ENCODE assay signal across 1 cellular context in the genomic region with DNA sequence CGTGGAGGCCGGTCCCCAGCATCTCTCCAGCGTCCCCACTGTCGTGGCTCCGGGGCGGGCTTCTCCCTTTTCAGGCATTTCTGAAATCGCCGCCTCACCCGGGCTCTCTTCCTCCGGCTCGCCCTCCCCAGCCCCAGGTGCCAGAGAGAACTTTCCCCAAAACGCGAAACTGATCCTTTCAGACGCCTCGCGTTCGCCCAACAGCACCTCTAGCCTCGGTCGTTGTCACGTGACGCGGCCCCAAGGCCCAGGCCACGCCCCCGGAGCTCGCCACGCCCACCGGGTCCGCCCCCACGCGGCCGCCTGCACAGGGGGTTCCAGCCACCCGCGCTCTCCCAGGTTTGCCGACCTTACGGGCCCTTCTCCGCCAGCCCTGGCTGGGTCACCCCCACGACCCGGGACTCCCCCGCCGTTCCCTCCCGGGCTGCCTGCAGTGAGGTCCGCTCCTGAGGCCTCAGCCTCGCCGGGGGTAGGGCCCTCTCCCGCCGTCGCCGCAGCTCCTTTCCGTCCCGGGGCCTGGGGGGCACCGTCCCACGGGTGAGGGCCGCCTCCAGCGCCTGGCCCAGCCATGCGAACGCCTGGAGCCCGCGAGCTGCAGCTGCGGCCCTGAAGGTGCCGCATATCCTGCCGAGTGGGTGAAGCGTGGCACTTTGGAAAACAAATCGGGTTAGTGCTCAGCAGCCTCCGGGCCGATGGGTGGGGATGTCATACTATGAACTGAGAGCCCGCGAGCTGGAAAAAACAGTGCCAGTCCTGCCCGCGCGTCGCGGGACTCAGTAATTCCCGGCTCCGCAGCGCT.
TF ChIP-seq lines count a peak whose summit lies in the region.

No MANE protein-coding gene starts in this region.

TF ChIP-seq in HepG2, 621 proteins besides CTCF, POLR2A, EP300 and RAD21 (continued from another document and continues in another):
- TF ChIP-seq, protein P1, sequence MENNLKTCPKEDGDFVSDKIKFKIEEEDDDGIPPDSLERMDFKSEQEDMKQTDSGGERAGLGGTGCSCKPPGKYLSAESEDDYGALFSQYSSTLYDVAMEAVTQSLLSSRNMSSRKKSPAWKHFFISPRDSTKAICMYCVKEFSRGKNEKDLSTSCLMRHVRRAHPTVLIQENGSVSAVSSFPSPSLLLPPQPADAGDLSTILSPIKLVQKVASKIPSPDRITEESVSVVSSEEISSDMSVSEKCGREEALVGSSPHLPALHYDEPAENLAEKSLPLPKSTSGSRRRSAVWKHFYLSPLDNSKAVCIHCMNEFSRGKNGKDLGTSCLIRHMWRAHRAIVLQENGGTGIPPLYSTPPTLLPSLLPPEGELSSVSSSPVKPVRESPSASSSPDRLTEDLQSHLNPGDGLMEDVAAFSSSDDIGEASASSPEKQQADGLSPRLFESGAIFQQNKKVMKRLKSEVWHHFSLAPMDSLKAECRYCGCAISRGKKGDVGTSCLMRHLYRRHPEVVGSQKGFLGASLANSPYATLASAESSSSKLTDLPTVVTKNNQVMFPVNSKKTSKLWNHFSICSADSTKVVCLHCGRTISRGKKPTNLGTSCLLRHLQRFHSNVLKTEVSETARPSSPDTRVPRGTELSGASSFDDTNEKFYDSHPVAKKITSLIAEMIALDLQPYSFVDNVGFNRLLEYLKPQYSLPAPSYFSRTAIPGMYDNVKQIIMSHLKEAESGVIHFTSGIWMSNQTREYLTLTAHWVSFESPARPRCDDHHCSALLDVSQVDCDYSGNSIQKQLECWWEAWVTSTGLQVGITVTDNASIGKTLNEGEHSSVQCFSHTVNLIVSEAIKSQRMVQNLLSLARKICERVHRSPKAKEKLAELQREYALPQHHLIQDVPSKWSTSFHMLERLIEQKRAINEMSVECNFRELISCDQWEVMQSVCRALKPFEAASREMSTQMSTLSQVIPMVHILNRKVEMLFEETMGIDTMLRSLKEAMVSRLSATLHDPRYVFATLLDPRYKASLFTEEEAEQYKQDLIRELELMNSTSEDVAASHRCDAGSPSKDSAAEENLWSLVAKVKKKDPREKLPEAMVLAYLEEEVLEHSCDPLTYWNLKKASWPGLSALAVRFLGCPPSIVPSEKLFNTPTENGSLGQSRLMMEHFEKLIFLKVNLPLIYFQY (CRISPR knock-in tag; IDR thresholded peaks at IDR 0.05; ENCODE audit: borderline replicate concordance) = peak; percentile 81
- no peak; the same call in 1 of the 2 replicates for TF ChIP-seq MED13 (CRISPR knock-in tag; IDR thresholded peaks at IDR 0.05)
- no peak for TF ChIP-seq NR2F6 (IDR thresholded peaks at IDR 0.05)
- TF ChIP-seq NR2F6 (CRISPR knock-in tag; IDR thresholded peaks at IDR 0.05) = 0 out of 2 replicates have a peak, but pooled peaks have one; percentile 36
- TF ChIP-seq NBN (conservative IDR thresholded peaks at IDR 0.05) = no peak
- TF ChIP-seq NFYC (CRISPR knock-in tag; IDR thresholded peaks at IDR 0.05) = peak; percentile 48; the same call in 1 of the 2 replicates
- TF ChIP-seq NFE2L2 (IDR thresholded peaks at IDR 0.05; ENCODE audit: low read length) = no peak
- no peak for TF ChIP-seq HMGA1 (CRISPR knock-in tag; conservative IDR thresholded peaks at IDR 0.05)
- TF ChIP-seq REXO4 (CRISPR knock-in tag; IDR thresholded peaks at IDR 0.05; ENCODE audit: borderline replicate concordance) = no peak
- peak; percentile 54 for TF ChIP-seq ZNF446 (CRISPR knock-in tag; IDR thresholded peaks at IDR 0.05)
- TF ChIP-seq FOXO1 (CRISPR knock-in tag; IDR thresholded peaks at IDR 0.05) = 0 out of 2 replicates have a peak, but pooled peaks have one; percentile 24
- no peak for TF ChIP-seq ZNF678 (CRISPR knock-in tag; IDR thresholded peaks at IDR 0.05)
- peak; percentile 47; the same call in 1 of the 2 replicates for TF ChIP-seq ETV6 (CRISPR knock-in tag; conservative IDR thresholded peaks at IDR 0.05)
- TF ChIP-seq ZNF44 (CRISPR knock-in tag; IDR thresholded peaks at IDR 0.05) = 0 out of 2 replicates have a peak, but pooled peaks have one; percentile 34
- no peak for TF ChIP-seq MBD4 (IDR thresholded peaks at IDR 0.05; ENCODE audit: borderline replicate concordance, low read length)
- TF ChIP-seq, protein P2, sequence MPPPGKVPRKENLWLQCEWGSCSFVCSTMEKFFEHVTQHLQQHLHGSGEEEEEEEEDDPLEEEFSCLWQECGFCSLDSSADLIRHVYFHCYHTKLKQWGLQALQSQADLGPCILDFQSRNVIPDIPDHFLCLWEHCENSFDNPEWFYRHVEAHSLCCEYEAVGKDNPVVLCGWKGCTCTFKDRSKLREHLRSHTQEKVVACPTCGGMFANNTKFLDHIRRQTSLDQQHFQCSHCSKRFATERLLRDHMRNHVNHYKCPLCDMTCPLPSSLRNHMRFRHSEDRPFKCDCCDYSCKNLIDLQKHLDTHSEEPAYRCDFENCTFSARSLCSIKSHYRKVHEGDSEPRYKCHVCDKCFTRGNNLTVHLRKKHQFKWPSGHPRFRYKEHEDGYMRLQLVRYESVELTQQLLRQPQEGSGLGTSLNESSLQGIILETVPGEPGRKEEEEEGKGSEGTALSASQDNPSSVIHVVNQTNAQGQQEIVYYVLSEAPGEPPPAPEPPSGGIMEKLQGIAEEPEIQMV (CRISPR knock-in tag; IDR thresholded peaks at IDR 0.05; ENCODE audit: low read depth) = no peak
- TF ChIP-seq ATF7-NPFF (CRISPR knock-in tag; IDR thresholded peaks at IDR 0.05; ENCODE audit: low read depth) = peak; percentile 68; the same call in 1 of the 2 replicates
- no peak; the same call in 1 of the 2 replicates for TF ChIP-seq ZNF468 (CRISPR knock-in tag; IDR thresholded peaks at IDR 0.05)
- TF ChIP-seq, protein P3, sequence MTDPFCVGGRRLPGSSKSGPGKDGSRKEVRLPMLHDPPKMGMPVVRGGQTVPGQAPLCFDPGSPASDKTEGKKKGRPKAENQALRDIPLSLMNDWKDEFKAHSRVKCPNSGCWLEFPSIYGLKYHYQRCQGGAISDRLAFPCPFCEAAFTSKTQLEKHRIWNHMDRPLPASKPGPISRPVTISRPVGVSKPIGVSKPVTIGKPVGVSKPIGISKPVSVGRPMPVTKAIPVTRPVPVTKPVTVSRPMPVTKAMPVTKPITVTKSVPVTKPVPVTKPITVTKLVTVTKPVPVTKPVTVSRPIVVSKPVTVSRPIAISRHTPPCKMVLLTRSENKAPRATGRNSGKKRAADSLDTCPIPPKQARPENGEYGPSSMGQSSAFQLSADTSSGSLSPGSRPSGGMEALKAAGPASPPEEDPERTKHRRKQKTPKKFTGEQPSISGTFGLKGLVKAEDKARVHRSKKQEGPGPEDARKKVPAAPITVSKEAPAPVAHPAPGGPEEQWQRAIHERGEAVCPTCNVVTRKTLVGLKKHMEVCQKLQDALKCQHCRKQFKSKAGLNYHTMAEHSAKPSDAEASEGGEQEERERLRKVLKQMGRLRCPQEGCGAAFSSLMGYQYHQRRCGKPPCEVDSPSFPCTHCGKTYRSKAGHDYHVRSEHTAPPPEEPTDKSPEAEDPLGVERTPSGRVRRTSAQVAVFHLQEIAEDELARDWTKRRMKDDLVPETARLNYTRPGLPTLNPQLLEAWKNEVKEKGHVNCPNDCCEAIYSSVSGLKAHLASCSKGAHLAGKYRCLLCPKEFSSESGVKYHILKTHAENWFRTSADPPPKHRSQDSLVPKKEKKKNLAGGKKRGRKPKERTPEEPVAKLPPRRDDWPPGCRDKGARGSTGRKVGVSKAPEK (CRISPR knock-in tag; IDR thresholded peaks at IDR 0.05; ENCODE audit: borderline replicate concordance) = no peak
- 0 out of 2 replicates have a peak, but pooled peaks have one; percentile 16 for TF ChIP-seq NCOA2 (CRISPR knock-in tag; IDR thresholded peaks at IDR 0.05)
- TF ChIP-seq ZNF839 (CRISPR knock-in tag; IDR thresholded peaks at IDR 0.05; ENCODE audit: borderline replicate concordance) = no peak
- no peak for TF ChIP-seq ZNF572 (CRISPR knock-in tag; IDR thresholded peaks at IDR 0.05)
- 0 out of 2 replicates have a peak, but pooled peaks have one; percentile 38 for TF ChIP-seq TAF1 (CRISPR knock-in tag; IDR thresholded peaks at IDR 0.05)
- no peak; the same call in 1 of the 2 replicates for TF ChIP-seq ZNF274 (CRISPR knock-in tag; IDR thresholded peaks at IDR 0.05)
- 0 out of 2 replicates have a peak, but pooled peaks have one; percentile 34 for TF ChIP-seq ZNF333 (CRISPR knock-in tag; IDR thresholded peaks at IDR 0.05; ENCODE audit: borderline replicate concordance)
- TF ChIP-seq ZIK1 (CRISPR knock-in tag; IDR thresholded peaks at IDR 0.05; ENCODE audit: borderline replicate concordance, low read depth) = no peak; the same call in 1 of the 2 replicates
- 0 out of 2 replicates have a peak, but pooled peaks have one; percentile 43 for TF ChIP-seq ZNF616 (CRISPR knock-in tag; IDR thresholded peaks at IDR 0.05; ENCODE audit: low read depth)
- no peak for TF ChIP-seq ZNF660 (CRISPR knock-in tag; IDR thresholded peaks at IDR 0.05; ENCODE audit: borderline replicate concordance, low read depth)
- TF ChIP-seq GLI4 (CRISPR knock-in tag; IDR thresholded peaks at IDR 0.05; ENCODE audit: borderline replicate concordance) = no peak; the same call in 1 of the 2 replicates
- TF ChIP-seq ATM (IDR thresholded peaks at IDR 0.05; ENCODE audit: borderline replicate concordance) = no peak
- TF ChIP-seq ZNF543 (CRISPR knock-in tag; IDR thresholded peaks at IDR 0.05) = no peak; the same call in 1 of the 2 replicates
- TF ChIP-seq ZNF382 (CRISPR knock-in tag; IDR thresholded peaks at IDR 0.05; ENCODE audit: borderline replicate concordance) = no peak
- TF ChIP-seq STAG1 (CRISPR knock-in tag; IDR thresholded peaks at IDR 0.05) = no peak
- no peak; the same call in 1 of the 2 replicates for TF ChIP-seq ZNF749 (CRISPR knock-in tag; IDR thresholded peaks at IDR 0.05; ENCODE audit: borderline replicate concordance)
- no peak for TF ChIP-seq HCFC1 (IDR thresholded peaks at IDR 0.05; ENCODE audit: low read depth, low read length)
- no peak for TF ChIP-seq RCOR2 (CRISPR knock-in tag; IDR thresholded peaks at IDR 0.05)
- TF ChIP-seq SP1 (IDR thresholded peaks at IDR 0.05) = no peak
- TF ChIP-seq SP1 (CRISPR knock-in tag; IDR thresholded peaks at IDR 0.05) = peak; percentile 81
- no peak for TF ChIP-seq PHF5A (CRISPR knock-in tag; IDR thresholded peaks at IDR 0.05; ENCODE audit: low read depth, unreplicated experiment)
- TF ChIP-seq SMAD9 (CRISPR knock-in tag; IDR thresholded peaks at IDR 0.05) = no peak
- TF ChIP-seq ZNF546 (CRISPR knock-in tag; conservative IDR thresholded peaks at IDR 0.05) = peak; percentile 80; the same call in 1 of the 2 replicates
- no peak; the same call in 1 of the 2 replicates for TF ChIP-seq ZSCAN31 (CRISPR knock-in tag; IDR thresholded peaks at IDR 0.05; ENCODE audit: low read depth)
- TF ChIP-seq GABPB1 (CRISPR knock-in tag; IDR thresholded peaks at IDR 0.05) = peak; percentile 57; the same call in 1 of the 2 replicates
- TF ChIP-seq, protein P4, sequence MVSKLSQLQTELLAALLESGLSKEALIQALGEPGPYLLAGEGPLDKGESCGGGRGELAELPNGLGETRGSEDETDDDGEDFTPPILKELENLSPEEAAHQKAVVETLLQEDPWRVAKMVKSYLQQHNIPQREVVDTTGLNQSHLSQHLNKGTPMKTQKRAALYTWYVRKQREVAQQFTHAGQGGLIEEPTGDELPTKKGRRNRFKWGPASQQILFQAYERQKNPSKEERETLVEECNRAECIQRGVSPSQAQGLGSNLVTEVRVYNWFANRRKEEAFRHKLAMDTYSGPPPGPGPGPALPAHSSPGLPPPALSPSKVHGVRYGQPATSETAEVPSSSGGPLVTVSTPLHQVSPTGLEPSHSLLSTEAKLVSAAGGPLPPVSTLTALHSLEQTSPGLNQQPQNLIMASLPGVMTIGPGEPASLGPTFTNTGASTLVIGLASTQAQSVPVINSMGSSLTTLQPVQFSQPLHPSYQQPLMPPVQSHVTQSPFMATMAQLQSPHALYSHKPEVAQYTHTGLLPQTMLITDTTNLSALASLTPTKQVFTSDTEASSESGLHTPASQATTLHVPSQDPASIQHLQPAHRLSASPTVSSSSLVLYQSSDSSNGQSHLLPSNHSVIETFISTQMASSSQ (IDR thresholded peaks at IDR 0.05; ENCODE audit: low read depth) = no peak
- TF ChIP-seq, protein P4 (CRISPR knock-in tag; IDR thresholded peaks at IDR 0.05; ENCODE audit: borderline replicate concordance) = 0 out of 2 replicates have a peak, but pooled peaks have one; percentile 55
- peak; percentile 83 for TF ChIP-seq ZBTB7B (CRISPR knock-in tag; IDR thresholded peaks at IDR 0.05)
- TF ChIP-seq, protein P5, sequence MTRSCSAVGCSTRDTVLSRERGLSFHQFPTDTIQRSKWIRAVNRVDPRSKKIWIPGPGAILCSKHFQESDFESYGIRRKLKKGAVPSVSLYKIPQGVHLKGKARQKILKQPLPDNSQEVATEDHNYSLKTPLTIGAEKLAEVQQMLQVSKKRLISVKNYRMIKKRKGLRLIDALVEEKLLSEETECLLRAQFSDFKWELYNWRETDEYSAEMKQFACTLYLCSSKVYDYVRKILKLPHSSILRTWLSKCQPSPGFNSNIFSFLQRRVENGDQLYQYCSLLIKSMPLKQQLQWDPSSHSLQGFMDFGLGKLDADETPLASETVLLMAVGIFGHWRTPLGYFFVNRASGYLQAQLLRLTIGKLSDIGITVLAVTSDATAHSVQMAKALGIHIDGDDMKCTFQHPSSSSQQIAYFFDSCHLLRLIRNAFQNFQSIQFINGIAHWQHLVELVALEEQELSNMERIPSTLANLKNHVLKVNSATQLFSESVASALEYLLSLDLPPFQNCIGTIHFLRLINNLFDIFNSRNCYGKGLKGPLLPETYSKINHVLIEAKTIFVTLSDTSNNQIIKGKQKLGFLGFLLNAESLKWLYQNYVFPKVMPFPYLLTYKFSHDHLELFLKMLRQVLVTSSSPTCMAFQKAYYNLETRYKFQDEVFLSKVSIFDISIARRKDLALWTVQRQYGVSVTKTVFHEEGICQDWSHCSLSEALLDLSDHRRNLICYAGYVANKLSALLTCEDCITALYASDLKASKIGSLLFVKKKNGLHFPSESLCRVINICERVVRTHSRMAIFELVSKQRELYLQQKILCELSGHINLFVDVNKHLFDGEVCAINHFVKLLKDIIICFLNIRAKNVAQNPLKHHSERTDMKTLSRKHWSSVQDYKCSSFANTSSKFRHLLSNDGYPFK (CRISPR knock-in tag; IDR thresholded peaks at IDR 0.05; ENCODE audit: borderline replicate concordance) = 0 out of 2 replicates have a peak, but pooled peaks have one; percentile 48
- TF ChIP-seq, protein P6, sequence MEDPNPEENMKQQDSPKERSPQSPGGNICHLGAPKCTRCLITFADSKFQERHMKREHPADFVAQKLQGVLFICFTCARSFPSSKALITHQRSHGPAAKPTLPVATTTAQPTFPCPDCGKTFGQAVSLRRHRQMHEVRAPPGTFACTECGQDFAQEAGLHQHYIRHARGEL (CRISPR knock-in tag; IDR thresholded peaks at IDR 0.05) = no peak
- TF ChIP-seq SP5 (CRISPR knock-in tag; IDR thresholded peaks at IDR 0.05; ENCODE audit: borderline replicate concordance, low read depth) = peak; percentile 28; the same call in 1 of the 2 replicates
- peak; percentile 68 for TF ChIP-seq KLF12 (CRISPR knock-in tag; IDR thresholded peaks at IDR 0.05; ENCODE audit: borderline replicate concordance)
